In genomic region chr19:47790398-47790814, GRCh38 we compare ENCODE assay signal across 8 cellular contexts. TPM values are rescaled to one million over a fixed set of nuclear protein-coding genes. Genes with fewer than 3 reads are reported as not detected.
DNase-seq lines count a peak whose midpoint lies in the region; ATAC-seq and TF ChIP-seq lines count a peak whose summit lies in the region.

No MANE protein-coding gene starts in this region.

- ATAC-seq in HG03457 (IDR thresholded peaks at IDR 0.05; ENCODE audit: unreplicated experiment), result no peak

- H3K4me3 ChIP-seq in AG04450 (ENCODE audit: low read depth, low read length) (no peak overlapping the region), endodermal cell (ENCODE audit: low read length) (no peak overlapping the region)

- peaks cover 8% of the 10 kb centered on the region for H3K9me3 Mint-ChIP-seq in endodermal cell

- peak; percentile 86 for TF ChIP-seq CTCF in AG04450 (IDR thresholded peaks at IDR 0.05; ENCODE audit: low read depth, low read length)
- peak; percentile 93 for TF ChIP-seq CTCF in endodermal cell (conservative IDR thresholded peaks at IDR 0.05)

- POLR2A ChIA-PET in AG04450 (lab: Yijun Ruan, JAX), result no interaction called here

- H3K9me3 ChIP-seq in AG04450 (ENCODE audit: control insufficient read depth, insufficient read depth, low read length), result no peaks in the 10 kb centered on the region
- no peaks in the 10 kb centered on the region for H3K9me3 ChIP-seq in endodermal cell (ENCODE audit: control insufficient read depth, low read length)

- H3K27ac ChIP-seq in AG04450 (ENCODE audit: low read depth, low read length) (no peak overlapping the region), endodermal cell (ENCODE audit: low read depth, low read length) (no peak overlapping the region)

- peaks cover 2% of the 10 kb centered on the region for H3K4me1 Mint-ChIP-seq in endodermal cell

- DNase-seq in AG04450 (ENCODE audit: low read depth, low spot score) (no peak), GM19240 (ENCODE audit: insufficient read length, low spot score) (peak; percentile 63), NCI-H748 treated with DMSO at 0.1 percent for 48 hours (lab: John Stamatoyannopoulos, UW) (peak; percentile 49), endodermal cell (peak; percentile 100), midbrain (lab: John Stamatoyannopoulos, UW) (peak; percentile 52)
- DNase-seq in activated CD8-positive, alpha-beta memory T cell treated with anti-CD3 and anti-CD28 coated beads for 48 hours (ENCODE audit: low read depth in 2 of 3, low spot score in 2 of 3), result peak; percentile 48 to 97 (median 96)
- peak; percentile 59 to 83 for DNase-seq in stimulated activated CD8-positive, alpha-beta memory T cell treated with anti-CD3 and anti-CD28 coated beads, Interleukin-4, amount 100 ng/mL, for 4 hours (ENCODE audit: low read depth in 2 of 2, low spot score in 1 of 2)

- peak overlapping the region; percentile 30 for H3K4me3 Mint-ChIP-seq in endodermal cell

- peak overlapping the region; percentile 26 for H3K9ac ChIP-seq in endodermal cell (ENCODE audit: extremely low read depth, low read length, poor library complexity, severe bottlenecking)

- H3K27me3 ChIP-seq in AG04450 (ENCODE audit: control insufficient read depth, insufficient read depth, low read length) (no peaks in the 10 kb centered on the region), endodermal cell (ENCODE audit: control insufficient read depth, insufficient read depth, low read length, poor library complexity, severe bottlenecking) (no peaks in the 10 kb centered on the region)

- H3K36me3 Mint-ChIP-seq in endodermal cell (ENCODE audit: low read depth), result peaks cover 7% of the 10 kb centered on the region

- H3K27me3 Mint-ChIP-seq in endodermal cell (ENCODE audit: insufficient read depth), result no peaks in the 10 kb centered on the region

- CTCF ChIA-PET in AG04450 (lab: Charles Lee), result interaction anchor here (0.6 to 1.4 kb wide), 10 partner anchors 9 to 609 kb away, joined by 3 to 8 read pairs (median 4); no protein-coding TSS in a partner anchor

- no peaks in the 10 kb centered on the region for H3K4me1 ChIP-seq in endodermal cell (ENCODE audit: control insufficient read depth, insufficient read depth, low read length)

- H3K27ac Mint-ChIP-seq in endodermal cell, result peak overlapping the region; percentile 92

- WGBS in endodermal cell (ENCODE audit: insufficient coverage in 1 of 2, insufficient read length in 1 of 2), 2 experiments, result 25 to 33% methylated on average over 5 to 9 of the region's 10 CpGs

- H3K36me3 ChIP-seq in endodermal cell (ENCODE audit: control insufficient read depth, insufficient read depth, low read length), result peaks cover 7% of the 10 kb centered on the region

RNA-seq across cellular contexts. Expression of gene SELENOW, which starts 11.9 kb away (rescaled TPM):
- 177 and 221 TPM in 2 replicates for polyA plus RNA-seq in AG04450 (2011; rRNA removed)
- polyA minus RNA-seq in AG04450 (2011; rRNA and poly(A)+ RNA removed), result 41.9 and 49.2 TPM in 2 replicates
- total RNA-seq in endodermal cell, result 100 to 1,000 TPM; 404 to 410 TPM
- 190 TPM for polyA plus RNA-seq in endodermal cell (2013, experiment 1 of 2)
- 182 TPM for polyA plus RNA-seq in endodermal cell (2013, experiment 2 of 2)

RNA-seq across cellular contexts. Expression of gene TPRX1, which starts 13.9 kb away (rescaled TPM):
- not detected in 2 replicates for polyA plus RNA-seq in AG04450 (2011; rRNA removed)
- not detected in 2 replicates for polyA minus RNA-seq in AG04450 (2011; rRNA and poly(A)+ RNA removed)
- total RNA-seq in endodermal cell, result not detected
- polyA plus RNA-seq in endodermal cell (2013, experiment 1 of 2), result not detected
- polyA plus RNA-seq in endodermal cell (2013, experiment 2 of 2), result not detected

RNA-seq across cellular contexts. Expression of gene CRX, which starts 31.3 kb away (rescaled TPM):
- polyA plus RNA-seq in AG04450 (2011; rRNA removed), result not detected in 2 replicates
- not detected in 2 replicates for polyA minus RNA-seq in AG04450 (2011; rRNA and poly(A)+ RNA removed)
- total RNA-seq in endodermal cell, result under 1 TPM; 0.44 to 0.66 TPM
- 0.68 TPM for polyA plus RNA-seq in endodermal cell (2013, experiment 1 of 2)
- polyA plus RNA-seq in endodermal cell (2013, experiment 2 of 2), result 0.33 TPM

RNA-seq across cellular contexts. Expression of gene NOP53, which starts 45.1 kb away (rescaled TPM):
- 114 and 123 TPM in 2 replicates for polyA plus RNA-seq in AG04450 (2011; rRNA removed)
- 45.4 and 46.5 TPM in 2 replicates for polyA minus RNA-seq in AG04450 (2011; rRNA and poly(A)+ RNA removed)
- total RNA-seq in endodermal cell, result 100 to 1,000 TPM; 190 to 258 TPM
- polyA plus RNA-seq in endodermal cell (2013, experiment 1 of 2), result 259 TPM
- 234 TPM for polyA plus RNA-seq in endodermal cell (2013, experiment 2 of 2)
